In genomic region chr5:179817071-179817840, GRCh38 we compare ENCODE assay signal across 13 cellular contexts. TPM values are rescaled to one million over a fixed set of nuclear protein-coding genes. Genes with fewer than 3 reads are reported as not detected.
A peak's percentile ranks its signal among the peaks of the same experiment; 100 is the strongest.
DNase-seq lines count a peak whose midpoint lies in the region; ATAC-seq and TF ChIP-seq lines count a peak whose summit lies in the region.
"Had no signal": no experiment of that assay in that cellular context is flagged by ENCODE, and none has a peak within 500 bp of the region (broad histone marks: within the 10 kb centered on the region; RNA-seq: fewer than 3 reads in every experiment).

No MANE protein-coding gene starts in this region.

- H3K4me1 ChIP-seq in lung (ENCODE audit: control insufficient read depth in 2 of 2, insufficient read depth in 2 of 2, low read length in 2 of 2) (peaks cover 1 to 29% of the 10 kb centered on the region in 2 donors), thymus (ENCODE audit: control insufficient read depth, insufficient read depth, low read length) (peaks cover 10% of the 10 kb centered on the region)

- H3K4me3 ChIP-seq in choroid plexus epithelial cell (ENCODE audit: low read depth, low read length) (peak overlapping the region; percentile 53), lung (peak overlapping the region; percentile 36), thymus (ENCODE audit: low read length) (peak overlapping the region; percentile 29)

- H3K27me3 ChIP-seq in lung (ENCODE audit: control insufficient read depth, insufficient read depth), result no peaks in the 10 kb centered on the region
- peaks cover 28% of the 10 kb centered on the region for H3K27me3 ChIP-seq in thymus (ENCODE audit: control insufficient read depth, insufficient read depth)

- WGBS in lung, 2 donors, result 16 to 22% methylated on average over 34 to 51 of the region's 51 CpGs
- 18% methylated on average over 51 of the region's 51 CpGs for WGBS in thymus

- in situ Hi-C loops in ACHN (cut with HindIII; ENCODE audit: low pct_ligation_motif_present, low pct_unique_long_range_greater_than_20kb, low sequenced_read_pairs), result no loop called here

- TF ChIP-seq CTCF in choroid plexus epithelial cell (conservative IDR thresholded peaks at IDR 0.05; ENCODE audit: low read depth, low read length) (no peak), lung (IDR thresholded peaks at IDR 0.05; ENCODE audit: control extremely low read depth, extremely low read depth) (no peak)

- H3K36me3 ChIP-seq in lung (ENCODE audit: control insufficient read depth in 2 of 2, insufficient read depth in 2 of 2, low read length in 2 of 2) (peaks cover 0 to 11% of the 10 kb centered on the region in 2 donors), thymus (ENCODE audit: control insufficient read depth, insufficient read depth) (peaks cover 17% of the 10 kb centered on the region)

- ATAC-seq in lung (ENCODE audit: insufficient read depth, low FRiP score) (no peak), HG03432 (IDR thresholded peaks at IDR 0.05; ENCODE audit: unreplicated experiment) (no peak)

- no peak overlapping the region for H3K27ac ChIP-seq in lung (ENCODE audit: low read depth in 1 of 2, low read length in 1 of 2)
- H3K27ac ChIP-seq in thymus (ENCODE audit: low read depth), result no peak overlapping the region
- H3K27ac ChIP-seq: 22Rv1 had no signal

- no peaks in the 10 kb centered on the region for H3K9me3 ChIP-seq in lung (ENCODE audit: control insufficient read depth in 2 of 2, insufficient read depth in 1 of 2, low read length in 1 of 2)
- no peaks in the 10 kb centered on the region for H3K9me3 ChIP-seq in thymus (ENCODE audit: control insufficient read depth)

- DNase-seq in DMS53 (lab: John Stamatoyannopoulos, UW) (peak; percentile 69), DMS53 treated with DMSO at 0.1 percent for 48 hours (lab: John Stamatoyannopoulos, UW; ENCODE audit: unreplicated experiment) (no peak), choroid plexus epithelial cell (ENCODE audit: low read depth) (no peak), lung (ENCODE audit: low spot score) (no peak), NCI-H748 (lab: John Stamatoyannopoulos, UW; ENCODE audit: unreplicated experiment) (no peak), ACHN (no peak)
- DNase-seq: activated gamma-delta T cell treated with Interleukin-2 at 50 U/mL for 16 hours, NCI-H524 treated with DMSO at 0.1 percent for 48 hours, small intestine had no signal

RNA-seq across cellular contexts. Expression of gene SQSTM1, which starts 3.4 kb away (rescaled TPM):
- total RNA-seq in lung, result 100 to 1,000 TPM; 350 to 568 TPM
- polyA plus RNA-seq in lung (100 to 1,000 TPM; 298 to 394 TPM), thymus (253 TPM)

RNA-seq across cellular contexts. Expression of gene MGAT4B, which starts 10.6 kb away (rescaled TPM):
- 100 to 1,000 TPM in 1 of 2 donors, 10 to 100 TPM in 1; 73.2 to 154 TPM for total RNA-seq in lung
- polyA plus RNA-seq in lung (10 to 100 TPM; 65.0 to 91.7 TPM), thymus (56.7 TPM)

RNA-seq across cellular contexts. Expression of gene LTC4S, which starts 23.5 kb away (rescaled TPM):
- 10 to 100 TPM in 1 of 2 donors, 1 to 10 TPM in 1; 4.0 to 25.3 TPM for total RNA-seq in lung
- polyA plus RNA-seq in lung, result 10 to 100 TPM in 1 of 2 donors, 1 to 10 TPM in 1; 4.3 to 12.3 TPM
- 2.8 TPM for polyA plus RNA-seq in thymus
- total RNA-seq: H4 had no signal

RNA-seq across cellular contexts. Expression of gene MRNIP, which starts 41.4 kb away (rescaled TPM):
- total RNA-seq in lung, result 10 to 100 TPM; 29.5 to 51.0 TPM
- polyA plus RNA-seq in lung (10 to 100 TPM; 15.4 to 41.2 TPM), thymus (43.9 TPM)
